ENCODE assay signal across 2 cellular contexts in the genomic region with DNA sequence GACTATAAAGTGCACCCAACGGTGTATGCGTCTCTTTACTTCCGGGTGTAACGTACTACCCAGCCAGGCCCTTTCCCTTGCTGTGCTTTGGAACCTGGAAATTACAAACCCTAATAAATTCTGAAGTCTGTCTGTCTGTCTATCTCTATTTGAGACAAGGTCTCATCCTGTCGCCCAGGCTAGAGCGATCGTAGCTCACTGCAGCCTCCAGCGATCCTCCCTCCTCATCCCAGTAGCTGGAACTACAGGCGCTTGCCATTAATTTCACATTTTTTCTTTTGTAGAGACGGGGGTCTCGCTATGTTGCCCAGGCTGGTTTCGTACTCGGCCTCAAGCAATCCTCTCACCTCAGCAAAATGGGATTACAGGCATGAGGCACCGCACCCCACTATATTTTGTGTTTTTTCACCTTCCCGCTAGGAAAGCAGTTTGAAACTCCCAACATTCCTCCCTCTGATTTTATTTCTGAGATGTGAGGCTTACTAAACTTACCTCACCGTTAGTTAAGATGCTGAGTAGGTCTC.
TF ChIP-seq lines count a peak whose summit lies in the region.

No MANE protein-coding gene starts in this region.

TF ChIP-seq in HCT116, 20 proteins besides CTCF, POLR2A, EP300 and RAD21:
- TF ChIP-seq, protein P1, sequence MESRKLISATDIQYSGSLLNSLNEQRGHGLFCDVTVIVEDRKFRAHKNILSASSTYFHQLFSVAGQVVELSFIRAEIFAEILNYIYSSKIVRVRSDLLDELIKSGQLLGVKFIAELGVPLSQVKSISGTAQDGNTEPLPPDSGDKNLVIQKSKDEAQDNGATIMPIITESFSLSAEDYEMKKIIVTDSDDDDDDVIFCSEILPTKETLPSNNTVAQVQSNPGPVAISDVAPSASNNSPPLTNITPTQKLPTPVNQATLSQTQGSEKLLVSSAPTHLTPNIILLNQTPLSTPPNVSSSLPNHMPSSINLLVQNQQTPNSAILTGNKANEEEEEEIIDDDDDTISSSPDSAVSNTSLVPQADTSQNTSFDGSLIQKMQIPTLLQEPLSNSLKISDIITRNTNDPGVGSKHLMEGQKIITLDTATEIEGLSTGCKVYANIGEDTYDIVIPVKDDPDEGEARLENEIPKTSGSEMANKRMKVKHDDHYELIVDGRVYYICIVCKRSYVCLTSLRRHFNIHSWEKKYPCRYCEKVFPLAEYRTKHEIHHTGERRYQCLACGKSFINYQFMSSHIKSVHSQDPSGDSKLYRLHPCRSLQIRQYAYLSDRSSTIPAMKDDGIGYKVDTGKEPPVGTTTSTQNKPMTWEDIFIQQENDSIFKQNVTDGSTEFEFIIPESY (IDR thresholded peaks at IDR 0.05; ENCODE audit: extremely low read depth, insufficient replicate concordance, low read length), result no peak
- TF ChIP-seq CEBPB (IDR thresholded peaks at IDR 0.05; ENCODE audit: low read depth) (no peak), FOSL1 (IDR thresholded peaks at IDR 0.05; ENCODE audit: low read depth) (no peak), EGR1 (IDR thresholded peaks at IDR 0.05; ENCODE audit: low read depth) (no peak), TCF7L2 (IDR thresholded peaks at IDR 0.05; ENCODE audit: borderline replicate concordance, extremely low read depth, insufficient read depth, insufficient read length) (no peak), ZFX (IDR thresholded peaks at IDR 0.05) (no peak; the same call in 1 of the 2 replicates), YY1 (IDR thresholded peaks at IDR 0.05; ENCODE audit: extremely low read depth, insufficient replicate concordance, low read depth, low read length) (no peak), ELF1 (IDR thresholded peaks at IDR 0.05; ENCODE audit: borderline replicate concordance, low read depth) (no peak; the same call in none of the 2 replicates), EZH2 (IDR thresholded peaks at IDR 0.05) (no peak), SIN3A (IDR thresholded peaks at IDR 0.05; ENCODE audit: low read depth) (no peak), POLR2AphosphoS5 (IDR thresholded peaks at IDR 0.05; ENCODE audit: low read depth, low read length) (no peak), SP1 (IDR thresholded peaks at IDR 0.05; ENCODE audit: low read depth) (no peak), ZNF274 (IDR thresholded peaks at IDR 0.05; ENCODE audit: low read depth, low read length) (no peak), EZH2phosphoT487 (IDR thresholded peaks at IDR 0.05; ENCODE audit: borderline replicate concordance) (no peak)
- TF ChIP-seq, protein P2, sequence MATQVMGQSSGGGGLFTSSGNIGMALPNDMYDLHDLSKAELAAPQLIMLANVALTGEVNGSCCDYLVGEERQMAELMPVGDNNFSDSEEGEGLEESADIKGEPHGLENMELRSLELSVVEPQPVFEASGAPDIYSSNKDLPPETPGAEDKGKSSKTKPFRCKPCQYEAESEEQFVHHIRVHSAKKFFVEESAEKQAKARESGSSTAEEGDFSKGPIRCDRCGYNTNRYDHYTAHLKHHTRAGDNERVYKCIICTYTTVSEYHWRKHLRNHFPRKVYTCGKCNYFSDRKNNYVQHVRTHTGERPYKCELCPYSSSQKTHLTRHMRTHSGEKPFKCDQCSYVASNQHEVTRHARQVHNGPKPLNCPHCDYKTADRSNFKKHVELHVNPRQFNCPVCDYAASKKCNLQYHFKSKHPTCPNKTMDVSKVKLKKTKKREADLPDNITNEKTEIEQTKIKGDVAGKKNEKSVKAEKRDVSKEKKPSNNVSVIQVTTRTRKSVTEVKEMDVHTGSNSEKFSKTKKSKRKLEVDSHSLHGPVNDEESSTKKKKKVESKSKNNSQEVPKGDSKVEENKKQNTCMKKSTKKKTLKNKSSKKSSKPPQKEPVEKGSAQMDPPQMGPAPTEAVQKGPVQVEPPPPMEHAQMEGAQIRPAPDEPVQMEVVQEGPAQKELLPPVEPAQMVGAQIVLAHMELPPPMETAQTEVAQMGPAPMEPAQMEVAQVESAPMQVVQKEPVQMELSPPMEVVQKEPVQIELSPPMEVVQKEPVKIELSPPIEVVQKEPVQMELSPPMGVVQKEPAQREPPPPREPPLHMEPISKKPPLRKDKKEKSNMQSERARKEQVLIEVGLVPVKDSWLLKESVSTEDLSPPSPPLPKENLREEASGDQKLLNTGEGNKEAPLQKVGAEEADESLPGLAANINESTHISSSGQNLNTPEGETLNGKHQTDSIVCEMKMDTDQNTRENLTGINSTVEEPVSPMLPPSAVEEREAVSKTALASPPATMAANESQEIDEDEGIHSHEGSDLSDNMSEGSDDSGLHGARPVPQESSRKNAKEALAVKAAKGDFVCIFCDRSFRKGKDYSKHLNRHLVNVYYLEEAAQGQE (IDR thresholded peaks at IDR 0.05; ENCODE audit: low read depth), result no peak
- TF ChIP-seq, protein P3, sequence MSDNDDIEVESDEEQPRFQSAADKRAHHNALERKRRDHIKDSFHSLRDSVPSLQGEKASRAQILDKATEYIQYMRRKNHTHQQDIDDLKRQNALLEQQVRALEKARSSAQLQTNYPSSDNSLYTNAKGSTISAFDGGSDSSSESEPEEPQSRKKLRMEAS (IDR thresholded peaks at IDR 0.05), result no peak

TF ChIP-seq in H1, 55 proteins besides CTCF, POLR2A, EP300 and RAD21:
- TF ChIP-seq, protein P4, sequence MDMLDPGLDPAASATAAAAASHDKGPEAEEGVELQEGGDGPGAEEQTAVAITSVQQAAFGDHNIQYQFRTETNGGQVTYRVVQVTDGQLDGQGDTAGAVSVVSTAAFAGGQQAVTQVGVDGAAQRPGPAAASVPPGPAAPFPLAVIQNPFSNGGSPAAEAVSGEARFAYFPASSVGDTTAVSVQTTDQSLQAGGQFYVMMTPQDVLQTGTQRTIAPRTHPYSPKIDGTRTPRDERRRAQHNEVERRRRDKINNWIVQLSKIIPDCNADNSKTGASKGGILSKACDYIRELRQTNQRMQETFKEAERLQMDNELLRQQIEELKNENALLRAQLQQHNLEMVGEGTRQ (IDR thresholded peaks at IDR 0.05; ENCODE audit: low read length), result no peak
- peak; percentile 59; the same call in 1 of the 2 replicates for TF ChIP-seq KDM1A (IDR thresholded peaks at IDR 0.05; ENCODE audit: borderline replicate concordance, low read length)
- TF ChIP-seq, protein P5, sequence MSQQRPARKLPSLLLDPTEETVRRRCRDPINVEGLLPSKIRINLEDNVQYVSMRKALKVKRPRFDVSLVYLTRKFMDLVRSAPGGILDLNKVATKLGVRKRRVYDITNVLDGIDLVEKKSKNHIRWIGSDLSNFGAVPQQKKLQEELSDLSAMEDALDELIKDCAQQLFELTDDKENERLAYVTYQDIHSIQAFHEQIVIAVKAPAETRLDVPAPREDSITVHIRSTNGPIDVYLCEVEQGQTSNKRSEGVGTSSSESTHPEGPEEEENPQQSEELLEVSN (IDR thresholded peaks at IDR 0.05), result no peak
